In genomic region chr3:150905766-150906165, GRCh38 we compare ENCODE assay signal across 4 cellular contexts. TPM values are rescaled to one million over a fixed set of nuclear protein-coding genes. Genes with fewer than 3 reads are reported as not detected.
"Had no signal": no experiment of that assay in that cellular context is flagged by ENCODE, and none has a peak within 500 bp of the region (broad histone marks: within the 10 kb centered on the region; RNA-seq: fewer than 3 reads in every experiment).

No MANE protein-coding gene starts in this region.

- DNase-seq: GDM1, GF-D8 had no signal

- ATAC-seq: GM12878 had no signal

- H3K4me3 ChIP-seq: GM12878 had no signal

RNA-seq across cellular contexts. Expression of gene MINDY4B, which starts 0.5 kb away (rescaled TPM):
- total RNA-seq: G401, GM12878 had no signal
